Comparison of ENCODE assay signal across 1 cellular context in the genomic region with DNA sequence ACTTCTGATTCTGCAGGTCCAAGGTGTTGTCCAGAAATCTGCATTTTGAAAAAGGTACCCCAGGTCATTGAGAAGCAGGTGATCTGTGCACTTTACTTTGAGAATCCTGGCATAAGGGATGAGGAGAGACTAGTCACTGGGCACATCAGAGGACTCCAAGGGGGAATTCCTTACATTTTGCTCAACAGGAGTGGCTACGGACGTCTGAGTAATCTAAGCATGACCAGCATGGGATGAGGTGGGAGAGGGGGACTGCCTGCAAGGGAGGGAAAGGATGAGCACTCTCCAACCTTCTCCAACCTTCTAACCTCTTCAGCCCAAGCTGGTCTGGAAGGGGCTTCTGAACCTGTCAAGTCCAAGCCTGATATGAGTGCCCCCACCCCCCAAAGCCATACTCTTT.
TF ChIP-seq lines count a peak whose summit lies in the region.

No MANE protein-coding gene starts in this region.

TF ChIP-seq in endothelial cell of umbilical vein, 7 proteins besides CTCF, POLR2A, EP300 and RAD21 (continued from another document):
- TF ChIP-seq JUN (IDR thresholded peaks at IDR 0.05; ENCODE audit: borderline replicate concordance, insufficient read depth, insufficient read length, low read depth) (no peak), POLR2AphosphoS5 (IDR thresholded peaks at IDR 0.05; ENCODE audit: insufficient read depth, low read depth, low read length) (no peak), GATA2 (IDR thresholded peaks at IDR 0.05; ENCODE audit: insufficient read depth, insufficient read length, low read depth, low read length) (no peak), MYC (IDR thresholded peaks at IDR 0.05; ENCODE audit: low read depth, low read length) (no peak), EZH2 (IDR thresholded peaks at IDR 0.05; ENCODE audit: borderline replicate concordance, low read depth, low read length, severe bottlenecking) (no peak)
- TF ChIP-seq, protein P1, sequence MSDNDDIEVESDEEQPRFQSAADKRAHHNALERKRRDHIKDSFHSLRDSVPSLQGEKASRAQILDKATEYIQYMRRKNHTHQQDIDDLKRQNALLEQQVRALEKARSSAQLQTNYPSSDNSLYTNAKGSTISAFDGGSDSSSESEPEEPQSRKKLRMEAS (IDR thresholded peaks at IDR 0.05; ENCODE audit: insufficient read depth, insufficient read length): no peak
